In the genomic region with DNA sequence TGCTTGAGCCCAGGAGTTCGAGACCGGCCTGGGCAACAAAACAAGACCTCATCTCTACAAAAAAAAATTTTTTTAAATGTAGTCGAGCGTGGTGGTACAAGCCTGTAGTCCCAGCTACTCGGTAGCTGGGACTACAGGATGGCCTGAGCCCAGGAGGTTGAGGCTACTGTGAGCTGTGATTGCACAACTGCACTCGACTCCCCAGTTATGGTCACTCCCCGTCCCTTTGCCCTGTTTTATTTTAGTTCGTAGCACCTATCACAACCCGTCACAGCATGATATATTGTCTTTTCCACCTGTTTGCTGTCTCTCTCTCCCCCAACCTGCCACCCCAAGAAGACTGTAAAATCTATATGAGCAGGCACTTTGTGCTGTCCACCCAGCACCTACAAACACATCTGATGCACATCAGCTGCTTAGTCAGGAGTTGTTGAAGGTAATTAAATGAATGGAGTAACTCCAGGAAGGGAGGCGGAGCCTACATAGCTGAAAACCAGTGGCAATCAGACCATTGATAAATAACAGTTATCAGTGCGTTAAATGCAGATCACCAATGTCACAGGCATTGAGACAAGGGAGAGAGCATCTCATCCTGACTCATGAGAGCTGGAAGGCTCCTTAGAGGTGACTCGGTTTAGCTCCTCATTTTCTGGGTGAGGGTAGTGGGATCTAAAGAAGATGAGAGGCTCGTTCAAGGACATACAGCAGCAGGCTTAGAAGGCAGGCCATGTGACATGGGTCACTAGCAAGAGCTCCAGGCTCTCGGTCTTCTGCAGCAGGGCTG, we compare ENCODE assay signal across 14 cellular contexts. TPM values are rescaled to one million over a fixed set of nuclear protein-coding genes. Genes with fewer than 3 reads are reported as not detected.
DNase-seq lines count a peak whose midpoint lies in the region; ATAC-seq, FAIRE-seq and TF ChIP-seq lines count a peak whose summit lies in the region.
"Had no signal": no experiment of that assay in that cellular context is flagged by ENCODE, and none has a peak within 500 bp of the region (broad histone marks: within the 10 kb centered on the region; RNA-seq: fewer than 3 reads in every experiment).

No MANE protein-coding gene starts in this region.

- no peak overlapping the region for H3K56ac ChIP-seq in IMR-90 (ENCODE audit: extremely low read depth, insufficient read depth, low read length)

- H3K36me3 Mint-ChIP-seq in WTC11, result no peaks in the 10 kb centered on the region

- H4K8ac ChIP-seq in IMR-90 (ENCODE audit: low read depth in 2 of 2, low read length in 2 of 2), result no peak overlapping the region

- WGBS in IMR-90 (ENCODE audit: extremely low coverage in 2 of 2, insufficient read length in 1 of 2), 2 experiments, result 53% methylated on average over 3 of the region's 14 CpGs; no CpG with 5 or more reads in 1 of the 2 experiments
- WGBS in small intestine, 3 donors, result 48 to 70% (median 62%) methylated on average over 14 of the region's 14 CpGs

- ATAC-seq in IMR-90 (ENCODE audit: low read depth), result no peak
- ATAC-seq in WTC11, result peak; percentile 22; the same call in 1 of the 2 replicates
- ATAC-seq in HG03460 (IDR thresholded peaks at IDR 0.05; ENCODE audit: unreplicated experiment), result no peak
- ATAC-seq: HCT116 had no signal

- H3K27ac Mint-ChIP-seq in WTC11, result no peak overlapping the region
- H3K27ac Mint-ChIP-seq: CD4-positive, alpha-beta memory T cell had no signal

- intact Hi-C loops in IMR-90 (cut with micrococcal nuclease), result no loop called here

- no peaks in the 10 kb centered on the region; the same call in 1 of the 2 replicates for H3K27me3 ChIP-seq in IMR-90 (ENCODE audit: control insufficient read depth, insufficient read depth, low read length)
- H3K27me3 ChIP-seq in small intestine (ENCODE audit: control insufficient read depth in 2 of 2, insufficient read depth in 2 of 2, low read length in 2 of 2), result peaks cover 0 to 5% of the 10 kb centered on the region in 2 donors
- H3K27me3 ChIP-seq: BE2C had no signal

- H2BK5ac ChIP-seq in IMR-90 (ENCODE audit: low read depth, low read length, poor library complexity, severe bottlenecking), result no peak overlapping the region

- H3K14ac ChIP-seq in IMR-90 (replicated peaks; ENCODE audit: low read depth, low read length), result no peak overlapping the region

- no peaks in the 10 kb centered on the region for H3K4me1 ChIP-seq in IMR-90 (ENCODE audit: control insufficient read depth, insufficient read depth, low read length)
- H3K4me1 ChIP-seq in small intestine (ENCODE audit: control insufficient read depth in 2 of 2, insufficient read depth in 1 of 2, low read depth in 1 of 2, low read length in 1 of 2), result no peaks in the 10 kb centered on the region
- H3K4me1 ChIP-seq: A549, BE2C had no signal

- BruUV-seq in IMR-90 (replicated peaks; lab: Mats Ljungman, UMichigan), result no TSS peak

- FAIRE-seq in small intestine (lab: Jason Lieb, UNC), result no peak
- FAIRE-seq: A549, GM12891 had no signal

- in situ Hi-C loops in IMR-90 (cut with MboI; ENCODE audit: low sequenced_read_pairs), result no loop called here

- H3K79me1 ChIP-seq in IMR-90 (ENCODE audit: low read depth in 1 of 2, low read length in 2 of 2), result no peaks in the 10 kb centered on the region

- no peak overlapping the region for H3K23ac ChIP-seq in IMR-90 (ENCODE audit: low read depth, low read length)

- H4K5ac ChIP-seq in IMR-90 (ENCODE audit: low read depth, low read length), result no peak overlapping the region

- dilution Hi-C loops in IMR-90 (cut with HindIII; ENCODE audit: low sequenced_read_pairs, unreplicated experiment), result no loop called here

- H4K91ac ChIP-seq in IMR-90 (ENCODE audit: insufficient read depth, low read depth, low read length), result no peak overlapping the region

- no peak overlapping the region for H3K9ac ChIP-seq in IMR-90 (ENCODE audit: low read depth, low read length)

- no peak overlapping the region for H2BK20ac ChIP-seq in IMR-90 (ENCODE audit: low read depth, low read length)

- TF ChIP-seq POLR2A in IMR-90 (IDR thresholded peaks at IDR 0.05; ENCODE audit: low read depth, low read length), result no peak

- no peak overlapping the region for H3K4me2 ChIP-seq in IMR-90 (ENCODE audit: low read depth, low read length)
- H3K4me2 ChIP-seq: A549 had no signal

- DNase-seq in IMR-90, result no peak
- DNase-seq in WTC11 (ENCODE audit: low spot score), result no peak
- DNase-seq in left kidney (ENCODE audit: low read depth, low spot score), result peak; percentile 16
- peak; percentile 24 for DNase-seq in small intestine
- DNase-seq in putamen (ENCODE audit: low spot score), result no peak
- no peak for DNase-seq in LoVo (ENCODE audit: low spot score)
- DNase-seq: BE2C; CD4-positive, alpha-beta memory T cell; DMS79 had no signal

- no peak overlapping the region for H3K4me3 Mint-ChIP-seq in WTC11
- H3K4me3 Mint-ChIP-seq: CD4-positive, alpha-beta memory T cell had no signal

- no peak overlapping the region for H3K18ac ChIP-seq in IMR-90 (ENCODE audit: low read depth, low read length)

- TF ChIP-seq CTCF in IMR-90 (conservative IDR thresholded peaks at IDR 0.05; ENCODE audit: low read depth, low read length) (no peak), WTC11 (IDR thresholded peaks at IDR 0.05) (no peak)

- H3K4me1 Mint-ChIP-seq in WTC11, result peaks cover 16% of the 10 kb centered on the region
- H3K4me1 Mint-ChIP-seq: CD4-positive, alpha-beta memory T cell had no signal

- POLR2A ChIA-PET in IMR-90 (lab: Charles Lee; ENCODE audit: unreplicated experiment) (interaction anchor here (0.6 kb wide), 1 partner anchor 144 kb away, joined by 3 read pairs; no protein-coding TSS in a partner anchor), WTC11 (lab: Charles Lee) (interaction anchor here (0.5 kb wide), 1 partner anchor 106 kb away, joined by 4 read pairs; no protein-coding TSS in a partner anchor)

- H3K27me3 Mint-ChIP-seq in WTC11 (ENCODE audit: low read depth), result no peaks in the 10 kb centered on the region; the same call in 1 of the 2 replicates

- no peak overlapping the region for H2BK120ac ChIP-seq in IMR-90 (ENCODE audit: low read depth, low read length)

- H3K9me1 ChIP-seq in IMR-90 (ENCODE audit: insufficient read depth, low read length), result peaks cover 3% of the 10 kb centered on the region; the same call in 1 of the 2 replicates

- CTCF ChIA-PET in IMR-90 (lab: Yijun Ruan, JAX) (no interaction called here), WTC11 (lab: Charles Lee) (interaction anchor here (1.1 kb wide), 1 partner anchor 217 kb away, joined by 4 read pairs; no protein-coding TSS in a partner anchor)

- no peak overlapping the region for H2AFZ ChIP-seq in IMR-90 (replicated peaks; ENCODE audit: low read length, poor library complexity)

- H3K9me3 ChIP-seq in IMR-90 (ENCODE audit: control insufficient read depth, insufficient read depth, low read length), result peaks cover 2% of the 10 kb centered on the region; the same call in 1 of the 2 replicates
- H3K9me3 ChIP-seq in small intestine (ENCODE audit: control insufficient read depth, low read depth), result no peaks in the 10 kb centered on the region
- H3K9me3 ChIP-seq: BE2C had no signal

- H3K4me3 ChIP-seq in IMR-90 (ENCODE audit: insufficient read depth, low read depth, low read length), result no peak overlapping the region
- no peak overlapping the region for H3K4me3 ChIP-seq in small intestine (ENCODE audit: low read depth in 1 of 2, low read length in 2 of 2)
- H3K4me3 ChIP-seq: A549 had no signal

- TF ChIP-seq RAD21 in IMR-90 (IDR thresholded peaks at IDR 0.05; ENCODE audit: low read length), result no peak

- no peak overlapping the region for H2AK5ac ChIP-seq in IMR-90 (ENCODE audit: low read depth, low read length)

- no peak overlapping the region for H3K4ac ChIP-seq in IMR-90 (ENCODE audit: low read depth, low read length)

- H4K20me1 ChIP-seq in IMR-90 (ENCODE audit: insufficient read depth, low read length), result no peaks in the 10 kb centered on the region

- H3K27ac ChIP-seq in IMR-90 (ENCODE audit: insufficient read depth, low read length), result no peak overlapping the region
- H3K27ac ChIP-seq in small intestine (ENCODE audit: low read depth in 1 of 2, low read length in 1 of 2), result no peak overlapping the region
- H3K27ac ChIP-seq: A549, C4-2B had no signal

- H2AK9ac ChIP-seq in IMR-90 (replicated peaks; ENCODE audit: low read depth, low read length, poor library complexity), result no peak overlapping the region

- H2BK15ac ChIP-seq in IMR-90 (ENCODE audit: low read depth, low read length), result no peak overlapping the region

- H3K36me3 ChIP-seq in IMR-90 (ENCODE audit: control insufficient read depth, insufficient read depth, low read length), result no peaks in the 10 kb centered on the region
- H3K36me3 ChIP-seq in small intestine (ENCODE audit: control insufficient read depth in 2 of 2, insufficient read depth in 2 of 2, low read length in 2 of 2), result no peaks in the 10 kb centered on the region
- H3K36me3 ChIP-seq: BE2C had no signal

- H3K9me3 Mint-ChIP-seq in WTC11, result peaks cover 8% of the 10 kb centered on the region

TF ChIP-seq in IMR-90, 13 proteins besides CTCF, POLR2A, EP300 and RAD21:
- TF ChIP-seq CEBPB (IDR thresholded peaks at IDR 0.05; ENCODE audit: low read depth, low read length) (peak; percentile 56; the same call in 1 of the 2 replicates), CHD1 (IDR thresholded peaks at IDR 0.05; ENCODE audit: low read depth, low read length) (no peak), RFX5 (IDR thresholded peaks at IDR 0.05; ENCODE audit: low read depth, low read length) (no peak)

TF ChIP-seq in WTC11, 78 proteins besides CTCF, POLR2A, EP300 and RAD21 (continues in another document):
- TF ChIP-seq, protein P1, sequence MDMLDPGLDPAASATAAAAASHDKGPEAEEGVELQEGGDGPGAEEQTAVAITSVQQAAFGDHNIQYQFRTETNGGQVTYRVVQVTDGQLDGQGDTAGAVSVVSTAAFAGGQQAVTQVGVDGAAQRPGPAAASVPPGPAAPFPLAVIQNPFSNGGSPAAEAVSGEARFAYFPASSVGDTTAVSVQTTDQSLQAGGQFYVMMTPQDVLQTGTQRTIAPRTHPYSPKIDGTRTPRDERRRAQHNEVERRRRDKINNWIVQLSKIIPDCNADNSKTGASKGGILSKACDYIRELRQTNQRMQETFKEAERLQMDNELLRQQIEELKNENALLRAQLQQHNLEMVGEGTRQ (CRISPR knock-in tag; IDR thresholded peaks at IDR 0.05), result 0 out of 2 replicates have a peak, but pooled peaks have one; percentile 16
- TF ChIP-seq MXD4 (CRISPR knock-in tag; IDR thresholded peaks at IDR 0.05; ENCODE audit: borderline replicate concordance) (no peak), CBFB (CRISPR knock-in tag; IDR thresholded peaks at IDR 0.05; ENCODE audit: low read depth) (no peak)

RNA-seq across cellular contexts. Expression of a gene that starts 14.4 kb away (rescaled TPM):
- total RNA-seq in IMR-90 (2012; rRNA removed), result 70.8 and 99.2 TPM in 2 replicates
- 49.5 and 58.1 TPM in 2 replicates for polyA plus RNA-seq in IMR-90 (2012; rRNA removed)
- polyA plus RNA-seq in IMR-90 (2012; cell fraction: cytosol; rRNA removed), result 12.7 and 15.9 TPM in 2 replicates
- 11.1 and 42.3 TPM in 2 replicates for polyA plus RNA-seq in IMR-90 (2012; cell fraction: nucleus; rRNA removed; ENCODE audit: low replicate concordance)
- total RNA-seq in WTC11 (2021), result 100 to 118 TPM (median 101 TPM) in 3 replicates
- polyA plus RNA-seq in small intestine, result 10 to 100 TPM; 21.9 to 30.4 (median 22.1) TPM

Comparison
In these comparisons a context has a peak if more than half of its experiments do, and no peak if none do; other contexts are left out.
1. DNase-seq: peak in left kidney (single experiment) and small intestine (single experiment); none in IMR-90 (single experiment), WTC11 (single experiment), putamen (single experiment) and LoVo (single experiment).